In the genomic region with DNA sequence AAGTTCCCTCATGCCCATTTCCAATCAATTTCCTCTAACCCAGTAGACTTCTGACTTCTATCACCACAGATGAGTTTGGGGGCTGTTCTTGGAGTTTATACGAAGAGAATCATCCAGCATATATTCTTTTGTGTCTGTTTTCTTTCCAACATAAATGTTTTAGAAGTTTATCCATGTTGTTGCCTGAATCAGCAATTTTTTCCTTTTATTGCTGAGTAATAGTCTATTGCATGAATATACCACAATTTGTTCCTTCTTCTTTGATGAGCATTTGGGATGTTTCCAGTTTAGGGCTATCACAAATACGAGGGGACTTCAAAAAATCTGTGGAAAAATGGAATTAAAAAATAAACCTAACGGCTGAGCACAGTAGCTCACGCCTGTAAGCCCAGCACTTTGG, we compare ENCODE assay signal across 1 cellular context.
A peak's percentile ranks its signal among the peaks of the same experiment; 100 is the strongest.
TF ChIP-seq lines count a peak whose summit lies in the region.

No MANE protein-coding gene starts in this region.

TF ChIP-seq in K562, 482 proteins besides CTCF, POLR2A, EP300 and RAD21:
- TF ChIP-seq, protein P1, sequence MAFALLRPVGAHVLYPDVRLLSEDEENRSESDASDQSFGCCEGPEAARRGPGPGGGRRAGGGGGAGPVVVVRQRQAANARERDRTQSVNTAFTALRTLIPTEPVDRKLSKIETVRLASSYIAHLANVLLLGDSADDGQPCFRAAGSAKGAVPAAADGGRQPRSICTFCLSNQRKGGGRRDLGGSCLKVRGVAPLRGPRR (CRISPR knock-in tag; IDR thresholded peaks at IDR 0.05) = no peak
- TF ChIP-seq SOX6 (IDR thresholded peaks at IDR 0.05) (no peak), ZNF311 (CRISPR knock-in tag; IDR thresholded peaks at IDR 0.05) (no peak), COPS2 (conservative IDR thresholded peaks at IDR 0.05) (no peak), ZNF232 (CRISPR knock-in tag; IDR thresholded peaks at IDR 0.05) (no peak), ETS2 (tag; IDR thresholded peaks at IDR 0.05; ENCODE audit: borderline replicate concordance, poor library complexity, severe bottlenecking) (no peak), BRF1 (IDR thresholded peaks at IDR 0.05; ENCODE audit: borderline replicate concordance, extremely low read depth, insufficient read length) (no peak), HMGN3 (IDR thresholded peaks at IDR 0.05; ENCODE audit: borderline replicate concordance, extremely low read depth, insufficient read length, low read depth, low read length) (no peak), NFYB (IDR thresholded peaks at IDR 0.05; ENCODE audit: extremely low read depth, insufficient read length) (no peak), BRCA1 (IDR thresholded peaks at IDR 0.05) (no peak), BRCA1 (CRISPR knock-in tag; IDR thresholded peaks at IDR 0.05) (no peak), SMAD1 (IDR thresholded peaks at IDR 0.05; ENCODE audit: low read depth, low read length, partially characterized antibody) (no peak), POLR2H (tag; IDR thresholded peaks at IDR 0.05; ENCODE audit: low read depth) (no peak), ZNF217 (CRISPR knock-in tag; IDR thresholded peaks at IDR 0.05) (no peak), ZNF224 (CRISPR knock-in tag; IDR thresholded peaks at IDR 0.05) (no peak), ZBED1 (IDR thresholded peaks at IDR 0.05) (no peak), RBM14 (IDR thresholded peaks at IDR 0.05; ENCODE audit: borderline replicate concordance, insufficient read depth, low read depth, low read length) (no peak), DACH1 (IDR thresholded peaks at IDR 0.05; ENCODE audit: partially characterized antibody) (no peak), NFE2 (IDR thresholded peaks at IDR 0.05; ENCODE audit: low read depth) (peak; percentile 25; the same call in 1 of the 2 replicates), NFATC3 (IDR thresholded peaks at IDR 0.05) (no peak), MAFF (IDR thresholded peaks at IDR 0.05; ENCODE audit: low read length) (peak; percentile 73), CBX3 (IDR thresholded peaks at IDR 0.05; ENCODE audit: borderline replicate concordance in 1 of 2, low read length in 2 of 2) (no peak), SIX5 (IDR thresholded peaks at IDR 0.05; ENCODE audit: borderline replicate concordance in 1 of 2, insufficient read depth in 1 of 2, low read depth in 1 of 2, low read length in 2 of 2) (no peak), KLF10 (CRISPR knock-in tag; IDR thresholded peaks at IDR 0.05) (no peak), MAFG (tag; conservative IDR thresholded peaks at IDR 0.05) (peak; percentile 79), ZNF316 (IDR thresholded peaks at IDR 0.05) (peak; percentile 96), HNRNPH1 (optimal IDR thresholded peaks at IDR 0.05; ENCODE audit: low read depth, low read length) (no peak), STAT5A (IDR thresholded peaks at IDR 0.05; ENCODE audit: borderline replicate concordance, low read length) (no peak), PHB (CRISPR knock-in tag; IDR thresholded peaks at IDR 0.05) (no peak), BHLHE40 (IDR thresholded peaks at IDR 0.05; ENCODE audit: low read length) (no peak), LEF1 (IDR thresholded peaks at IDR 0.05) (no peak), DMBX1 (CRISPR knock-in tag; IDR thresholded peaks at IDR 0.05; ENCODE audit: borderline replicate concordance) (no peak), C11orf30 (IDR thresholded peaks at IDR 0.05; ENCODE audit: low read depth) (peak; percentile 84), CSDE1 (IDR thresholded peaks at IDR 0.05) (no peak), MAFK (IDR thresholded peaks at IDR 0.05; ENCODE audit: low read length) (peak; percentile 69), ZNF239 (CRISPR knock-in tag; IDR thresholded peaks at IDR 0.05) (no peak), HNRNPUL1 (IDR thresholded peaks at IDR 0.05; ENCODE audit: low read length) (no peak), MCM2 (IDR thresholded peaks at IDR 0.05; ENCODE audit: low read depth) (no peak), RNF2 (IDR thresholded peaks at IDR 0.05) (no peak), NCOA4 (IDR thresholded peaks at IDR 0.05; ENCODE audit: partially characterized antibody) (no peak)
- TF ChIP-seq, protein P2, sequence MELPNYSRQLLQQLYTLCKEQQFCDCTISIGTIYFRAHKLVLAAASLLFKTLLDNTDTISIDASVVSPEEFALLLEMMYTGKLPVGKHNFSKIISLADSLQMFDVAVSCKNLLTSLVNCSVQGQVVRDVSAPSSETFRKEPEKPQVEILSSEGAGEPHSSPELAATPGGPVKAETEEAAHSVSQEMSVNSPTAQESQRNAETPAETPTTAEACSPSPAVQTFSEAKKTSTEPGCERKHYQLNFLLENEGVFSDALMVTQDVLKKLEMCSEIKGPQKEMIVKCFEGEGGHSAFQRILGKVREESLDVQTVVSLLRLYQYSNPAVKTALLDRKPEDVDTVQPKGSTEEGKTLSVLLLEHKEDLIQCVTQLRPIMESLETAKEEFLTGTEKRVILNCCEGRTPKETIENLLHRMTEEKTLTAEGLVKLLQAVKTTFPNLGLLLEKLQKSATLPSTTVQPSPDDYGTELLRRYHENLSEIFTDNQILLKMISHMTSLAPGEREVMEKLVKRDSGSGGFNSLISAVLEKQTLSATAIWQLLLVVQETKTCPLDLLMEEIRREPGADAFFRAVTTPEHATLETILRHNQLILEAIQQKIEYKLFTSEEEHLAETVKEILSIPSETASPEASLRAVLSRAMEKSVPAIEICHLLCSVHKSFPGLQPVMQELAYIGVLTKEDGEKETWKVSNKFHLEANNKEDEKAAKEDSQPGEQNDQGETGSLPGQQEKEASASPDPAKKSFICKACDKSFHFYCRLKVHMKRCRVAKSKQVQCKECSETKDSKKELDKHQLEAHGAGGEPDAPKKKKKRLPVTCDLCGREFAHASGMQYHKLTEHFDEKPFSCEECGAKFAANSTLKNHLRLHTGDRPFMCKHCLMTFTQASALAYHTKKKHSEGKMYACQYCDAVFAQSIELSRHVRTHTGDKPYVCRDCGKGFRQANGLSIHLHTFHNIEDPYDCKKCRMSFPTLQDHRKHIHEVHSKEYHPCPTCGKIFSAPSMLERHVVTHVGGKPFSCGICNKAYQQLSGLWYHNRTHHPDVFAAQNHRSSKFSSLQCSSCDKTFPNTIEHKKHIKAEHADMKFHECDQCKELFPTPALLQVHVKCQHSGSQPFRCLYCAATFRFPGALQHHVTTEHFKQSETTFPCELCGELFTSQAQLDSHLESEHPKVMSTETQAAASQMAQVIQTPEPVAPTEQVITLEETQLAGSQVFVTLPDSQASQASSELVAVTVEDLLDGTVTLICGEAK (IDR thresholded peaks at IDR 0.05) = no peak
- TF ChIP-seq, protein P2 (CRISPR knock-in tag; IDR thresholded peaks at IDR 0.05) = no peak
- TF ChIP-seq, protein P3, sequence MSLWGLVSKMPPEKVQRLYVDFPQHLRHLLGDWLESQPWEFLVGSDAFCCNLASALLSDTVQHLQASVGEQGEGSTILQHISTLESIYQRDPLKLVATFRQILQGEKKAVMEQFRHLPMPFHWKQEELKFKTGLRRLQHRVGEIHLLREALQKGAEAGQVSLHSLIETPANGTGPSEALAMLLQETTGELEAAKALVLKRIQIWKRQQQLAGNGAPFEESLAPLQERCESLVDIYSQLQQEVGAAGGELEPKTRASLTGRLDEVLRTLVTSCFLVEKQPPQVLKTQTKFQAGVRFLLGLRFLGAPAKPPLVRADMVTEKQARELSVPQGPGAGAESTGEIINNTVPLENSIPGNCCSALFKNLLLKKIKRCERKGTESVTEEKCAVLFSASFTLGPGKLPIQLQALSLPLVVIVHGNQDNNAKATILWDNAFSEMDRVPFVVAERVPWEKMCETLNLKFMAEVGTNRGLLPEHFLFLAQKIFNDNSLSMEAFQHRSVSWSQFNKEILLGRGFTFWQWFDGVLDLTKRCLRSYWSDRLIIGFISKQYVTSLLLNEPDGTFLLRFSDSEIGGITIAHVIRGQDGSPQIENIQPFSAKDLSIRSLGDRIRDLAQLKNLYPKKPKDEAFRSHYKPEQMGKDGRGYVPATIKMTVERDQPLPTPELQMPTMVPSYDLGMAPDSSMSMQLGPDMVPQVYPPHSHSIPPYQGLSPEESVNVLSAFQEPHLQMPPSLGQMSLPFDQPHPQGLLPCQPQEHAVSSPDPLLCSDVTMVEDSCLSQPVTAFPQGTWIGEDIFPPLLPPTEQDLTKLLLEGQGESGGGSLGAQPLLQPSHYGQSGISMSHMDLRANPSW (CRISPR knock-in tag; IDR thresholded peaks at IDR 0.05) = no peak
- TF ChIP-seq, protein P4, sequence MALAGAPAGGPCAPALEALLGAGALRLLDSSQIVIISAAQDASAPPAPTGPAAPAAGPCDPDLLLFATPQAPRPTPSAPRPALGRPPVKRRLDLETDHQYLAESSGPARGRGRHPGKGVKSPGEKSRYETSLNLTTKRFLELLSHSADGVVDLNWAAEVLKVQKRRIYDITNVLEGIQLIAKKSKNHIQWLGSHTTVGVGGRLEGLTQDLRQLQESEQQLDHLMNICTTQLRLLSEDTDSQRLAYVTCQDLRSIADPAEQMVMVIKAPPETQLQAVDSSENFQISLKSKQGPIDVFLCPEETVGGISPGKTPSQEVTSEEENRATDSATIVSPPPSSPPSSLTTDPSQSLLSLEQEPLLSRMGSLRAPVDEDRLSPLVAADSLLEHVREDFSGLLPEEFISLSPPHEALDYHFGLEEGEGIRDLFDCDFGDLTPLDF (CRISPR knock-in tag; IDR thresholded peaks at IDR 0.05) = no peak
- TF ChIP-seq, protein P5, sequence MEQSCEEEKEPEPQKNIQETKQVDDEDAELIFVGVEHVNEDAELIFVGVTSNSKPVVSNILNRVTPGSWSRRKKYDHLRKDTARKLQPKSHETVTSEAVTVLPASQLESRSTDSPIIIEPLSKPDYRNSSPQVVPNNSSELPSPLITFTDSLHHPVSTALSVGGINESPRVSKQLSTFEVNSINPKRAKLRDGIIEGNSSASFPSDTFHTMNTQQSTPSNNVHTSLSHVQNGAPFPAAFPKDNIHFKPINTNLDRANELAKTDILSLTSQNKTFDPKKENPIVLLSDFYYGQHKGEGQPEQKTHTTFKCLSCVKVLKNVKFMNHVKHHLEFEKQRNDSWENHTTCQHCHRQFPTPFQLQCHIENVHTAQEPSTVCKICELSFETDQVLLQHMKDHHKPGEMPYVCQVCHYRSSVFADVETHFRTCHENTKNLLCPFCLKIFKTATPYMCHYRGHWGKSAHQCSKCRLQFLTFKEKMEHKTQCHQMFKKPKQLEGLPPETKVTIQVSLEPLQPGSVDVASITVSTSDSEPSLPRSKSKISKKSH (CRISPR knock-in tag; IDR thresholded peaks at IDR 0.05) = no peak
- TF ChIP-seq, protein P6, sequence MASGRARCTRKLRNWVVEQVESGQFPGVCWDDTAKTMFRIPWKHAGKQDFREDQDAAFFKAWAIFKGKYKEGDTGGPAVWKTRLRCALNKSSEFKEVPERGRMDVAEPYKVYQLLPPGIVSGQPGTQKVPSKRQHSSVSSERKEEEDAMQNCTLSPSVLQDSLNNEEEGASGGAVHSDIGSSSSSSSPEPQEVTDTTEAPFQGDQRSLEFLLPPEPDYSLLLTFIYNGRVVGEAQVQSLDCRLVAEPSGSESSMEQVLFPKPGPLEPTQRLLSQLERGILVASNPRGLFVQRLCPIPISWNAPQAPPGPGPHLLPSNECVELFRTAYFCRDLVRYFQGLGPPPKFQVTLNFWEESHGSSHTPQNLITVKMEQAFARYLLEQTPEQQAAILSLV (tag; IDR thresholded peaks at IDR 0.05) = no peak
- TF ChIP-seq, protein P7, sequence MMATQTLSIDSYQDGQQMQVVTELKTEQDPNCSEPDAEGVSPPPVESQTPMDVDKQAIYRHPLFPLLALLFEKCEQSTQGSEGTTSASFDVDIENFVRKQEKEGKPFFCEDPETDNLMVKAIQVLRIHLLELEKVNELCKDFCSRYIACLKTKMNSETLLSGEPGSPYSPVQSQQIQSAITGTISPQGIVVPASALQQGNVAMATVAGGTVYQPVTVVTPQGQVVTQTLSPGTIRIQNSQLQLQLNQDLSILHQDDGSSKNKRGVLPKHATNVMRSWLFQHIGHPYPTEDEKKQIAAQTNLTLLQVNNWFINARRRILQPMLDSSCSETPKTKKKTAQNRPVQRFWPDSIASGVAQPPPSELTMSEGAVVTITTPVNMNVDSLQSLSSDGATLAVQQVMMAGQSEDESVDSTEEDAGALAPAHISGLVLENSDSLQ (IDR thresholded peaks at IDR 0.05) = no peak
